Comparison of ENCODE assay signal across 18 cellular contexts in the genomic region with DNA sequence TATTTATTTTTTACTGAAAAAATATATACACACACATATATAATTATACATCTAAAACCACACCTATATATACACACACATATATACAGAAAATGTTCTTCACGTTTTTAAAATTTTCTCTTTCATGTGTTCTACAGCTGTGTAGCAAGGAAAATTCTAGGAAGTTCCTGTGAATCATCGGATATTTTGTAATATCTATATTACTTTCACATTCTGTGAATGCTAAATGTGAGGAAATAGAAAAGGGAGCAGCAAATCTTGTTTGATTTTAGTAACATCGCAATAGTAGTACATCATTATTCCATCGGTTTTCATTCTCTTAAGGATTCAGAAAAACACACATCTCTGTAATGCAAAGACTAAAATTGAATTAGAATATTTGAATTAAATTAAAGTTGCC.
DNase-seq lines count a peak whose midpoint lies in the region; ATAC-seq and TF ChIP-seq lines count a peak whose summit lies in the region.
"Had no signal": no experiment of that assay in that cellular context is flagged by ENCODE, and none has a peak within 500 bp of the region (broad histone marks: within the 10 kb centered on the region; RNA-seq: fewer than 3 reads in every experiment).

No MANE protein-coding gene starts in this region.

- ATAC-seq in IMR-90 (ENCODE audit: low read depth) = 0 out of 2 replicates have a peak, but pooled peaks have one; percentile 24
- ATAC-seq in effector memory CD8-positive, alpha-beta T cell (replicated peaks) = no peak
- ATAC-seq: GM12878, GM23338 had no signal

- WGBS in IMR-90 (ENCODE audit: extremely low coverage in 2 of 2, insufficient read length in 1 of 2), 2 experiments = 100% methylated on average over 1 of the region's 4 CpGs; no CpG with 5 or more reads in 1 of the 2 experiments

- no peak overlapping the region for H2BK15ac ChIP-seq in IMR-90 (ENCODE audit: low read depth, low read length)

- H3K23ac ChIP-seq in IMR-90 (ENCODE audit: low read depth, low read length) = no peak overlapping the region

- H3K27me3 ChIP-seq in IMR-90 (ENCODE audit: control insufficient read depth, insufficient read depth, low read length) (no peaks in the 10 kb centered on the region), vagina (no peaks in the 10 kb centered on the region)

- CTCF ChIA-PET in IMR-90 (lab: Yijun Ruan, JAX) = no interaction called here

- no peak overlapping the region for H4K8ac ChIP-seq in IMR-90 (ENCODE audit: low read depth in 2 of 2, low read length in 2 of 2)

- TF ChIP-seq RAD21 in IMR-90 (IDR thresholded peaks at IDR 0.05; ENCODE audit: low read length) = no peak

- no peak overlapping the region for H2AFZ ChIP-seq in IMR-90 (replicated peaks; ENCODE audit: low read length, poor library complexity)
- H2AFZ ChIP-seq: GM23338 had no signal

- no peak overlapping the region for H3K56ac ChIP-seq in IMR-90 (ENCODE audit: extremely low read depth, insufficient read depth, low read length)

- H3K14ac ChIP-seq in IMR-90 (replicated peaks; ENCODE audit: low read depth, low read length) = no peak overlapping the region

- no peaks in the 10 kb centered on the region for H3K9me3 ChIP-seq in IMR-90 (ENCODE audit: control insufficient read depth, insufficient read depth, low read length)
- H3K9me3 ChIP-seq in vagina = no peaks in the 10 kb centered on the region
- H3K9me3 ChIP-seq: Caco-2 had no signal

- H3K79me1 ChIP-seq in IMR-90 (ENCODE audit: low read depth in 1 of 2, low read length in 2 of 2) = no peaks in the 10 kb centered on the region

- peaks cover 0 to 6% of the 10 kb centered on the region in 2 donors for H3K27me3 Mint-ChIP-seq in effector memory CD8-positive, alpha-beta T cell
- H3K27me3 Mint-ChIP-seq: B cell had no signal

- H3K36me3 ChIP-seq in IMR-90 (ENCODE audit: control insufficient read depth, insufficient read depth, low read length) = no peaks in the 10 kb centered on the region
- no peaks in the 10 kb centered on the region for H3K36me3 ChIP-seq in vagina

- TF ChIP-seq POLR2A in IMR-90 (IDR thresholded peaks at IDR 0.05; ENCODE audit: low read depth, low read length) = no peak
- no peak for TF ChIP-seq POLR2A in vagina (IDR thresholded peaks at IDR 0.05)

- dilution Hi-C loops in IMR-90 (cut with HindIII; ENCODE audit: low sequenced_read_pairs, unreplicated experiment) = no loop called here

- H3K36me3 Mint-ChIP-seq in effector memory CD8-positive, alpha-beta T cell (ENCODE audit: insufficient read depth) = no peaks in the 10 kb centered on the region
- H3K36me3 Mint-ChIP-seq: CD4-positive, CD25-positive, alpha-beta regulatory T cell had no signal

- no peak overlapping the region for H3K4me3 Mint-ChIP-seq in effector memory CD8-positive, alpha-beta T cell
- H3K4me3 Mint-ChIP-seq: B cell; CD4-positive, CD25-positive, alpha-beta regulatory T cell; GM23338 had no signal

- no peak overlapping the region for H2BK5ac ChIP-seq in IMR-90 (ENCODE audit: low read depth, low read length, poor library complexity, severe bottlenecking)

- H2BK120ac ChIP-seq in IMR-90 (ENCODE audit: low read depth, low read length) = no peak overlapping the region

- H4K20me1 ChIP-seq in IMR-90 (ENCODE audit: insufficient read depth, low read length) = no peaks in the 10 kb centered on the region

- no peak overlapping the region for H2BK20ac ChIP-seq in IMR-90 (ENCODE audit: low read depth, low read length)

- H2AK5ac ChIP-seq in IMR-90 (ENCODE audit: low read depth, low read length) = no peak overlapping the region

- BruUV-seq in IMR-90 (replicated peaks; lab: Mats Ljungman, UMichigan) = no TSS peak

- POLR2A ChIA-PET in IMR-90 (lab: Charles Lee; ENCODE audit: unreplicated experiment) = no interaction called here

- no peak overlapping the region for H3K4ac ChIP-seq in IMR-90 (ENCODE audit: low read depth, low read length)

- H3K4me2 ChIP-seq in IMR-90 (ENCODE audit: low read depth, low read length) = no peak overlapping the region

- DNase-seq in EL = peak; percentile 7
- peak; percentile 28 for DNase-seq in IMR-90
- DNase-seq in choroid plexus epithelial cell (ENCODE audit: low read depth) = peak; percentile 22
- DNase-seq in iris pigment epithelial cell (ENCODE audit: low read depth) = peak; percentile 37
- DNase-seq in stimulated activated CD4-positive, alpha-beta T cell treated with anti-CD3 and anti-CD28 coated beads, Interleukin-4, amount 100 ng/mL, for 24 hours = no peak
- DNase-seq in vagina (ENCODE audit: extremely low spot score in 2 of 2) = no peak
- no peak for DNase-seq in effector memory CD8-positive, alpha-beta T cell
- DNase-seq: Caco-2; CD4-positive, CD25-positive, alpha-beta regulatory T cell; KBM-7; NCI-H1048; NCI-H1694; NCI-H226; NCI-H524 treated with DMSO at 0.1 percent for 48 hours; SHP77 had no signal

- no peaks in the 10 kb centered on the region for H3K4me1 ChIP-seq in IMR-90 (ENCODE audit: control insufficient read depth, insufficient read depth, low read length)
- H3K4me1 ChIP-seq in vagina = no peaks in the 10 kb centered on the region
- H3K4me1 ChIP-seq: Caco-2 had no signal

- no peak overlapping the region for H3K18ac ChIP-seq in IMR-90 (ENCODE audit: low read depth, low read length)

- intact Hi-C loops in IMR-90 (cut with micrococcal nuclease) = no loop called here
- intact Hi-C loops in vagina (cut with DNase I) = no loop called here

- no peak overlapping the region for H3K27ac Mint-ChIP-seq in effector memory CD8-positive, alpha-beta T cell
- H3K27ac Mint-ChIP-seq: B cell; CD4-positive, CD25-positive, alpha-beta regulatory T cell had no signal

- H4K5ac ChIP-seq in IMR-90 (ENCODE audit: low read depth, low read length) = no peak overlapping the region

- TF ChIP-seq CTCF in IMR-90 (conservative IDR thresholded peaks at IDR 0.05; ENCODE audit: low read depth, low read length) (no peak), choroid plexus epithelial cell (conservative IDR thresholded peaks at IDR 0.05; ENCODE audit: low read depth, low read length) (no peak), vagina (IDR thresholded peaks at IDR 0.05) (no peak)

- no peak overlapping the region for H3K4me3 ChIP-seq in IMR-90 (ENCODE audit: insufficient read depth, low read depth, low read length)
- H3K4me3 ChIP-seq in choroid plexus epithelial cell (ENCODE audit: low read depth, low read length) = no peak overlapping the region
- no peak overlapping the region for H3K4me3 ChIP-seq in vagina
- H3K4me3 ChIP-seq: GM12878, GM23338 had no signal

- H2AK9ac ChIP-seq in IMR-90 (replicated peaks; ENCODE audit: low read depth, low read length, poor library complexity) = no peak overlapping the region

- in situ Hi-C loops in IMR-90 (cut with MboI; ENCODE audit: low sequenced_read_pairs) = no loop called here

- H4K91ac ChIP-seq in IMR-90 (ENCODE audit: insufficient read depth, low read depth, low read length) = no peak overlapping the region

- H3K9me3 Mint-ChIP-seq in effector memory CD8-positive, alpha-beta T cell = no peaks in the 10 kb centered on the region
- H3K9me3 Mint-ChIP-seq: GM23338 had no signal

- no peaks in the 10 kb centered on the region for H3K4me1 Mint-ChIP-seq in effector memory CD8-positive, alpha-beta T cell (ENCODE audit: low read depth in 2 of 2)
- H3K4me1 Mint-ChIP-seq: B cell; CD4-positive, CD25-positive, alpha-beta regulatory T cell had no signal

- no peaks in the 10 kb centered on the region for H3K9me1 ChIP-seq in IMR-90 (ENCODE audit: insufficient read depth, low read length)

- H3K27ac ChIP-seq in IMR-90 (ENCODE audit: insufficient read depth, low read length) (no peak overlapping the region), vagina (no peak overlapping the region)

- H3K9ac ChIP-seq in IMR-90 (ENCODE audit: low read depth, low read length) = no peak overlapping the region

TF ChIP-seq in IMR-90, 13 proteins besides CTCF, POLR2A, EP300 and RAD21:
- TF ChIP-seq RFX5 (IDR thresholded peaks at IDR 0.05; ENCODE audit: low read depth, low read length) = no peak
- TF ChIP-seq, protein P1, sequence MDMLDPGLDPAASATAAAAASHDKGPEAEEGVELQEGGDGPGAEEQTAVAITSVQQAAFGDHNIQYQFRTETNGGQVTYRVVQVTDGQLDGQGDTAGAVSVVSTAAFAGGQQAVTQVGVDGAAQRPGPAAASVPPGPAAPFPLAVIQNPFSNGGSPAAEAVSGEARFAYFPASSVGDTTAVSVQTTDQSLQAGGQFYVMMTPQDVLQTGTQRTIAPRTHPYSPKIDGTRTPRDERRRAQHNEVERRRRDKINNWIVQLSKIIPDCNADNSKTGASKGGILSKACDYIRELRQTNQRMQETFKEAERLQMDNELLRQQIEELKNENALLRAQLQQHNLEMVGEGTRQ (IDR thresholded peaks at IDR 0.05; ENCODE audit: low read depth, low read length) = no peak
- TF ChIP-seq FOS (IDR thresholded peaks at IDR 0.05; ENCODE audit: low read depth, low read length) = no peak
- TF ChIP-seq MAFK (IDR thresholded peaks at IDR 0.05; ENCODE audit: low read depth, low read length) = no peak
- no peak for TF ChIP-seq NFE2L2 (IDR thresholded peaks at IDR 0.05; ENCODE audit: low read depth, low read length)
- no peak for TF ChIP-seq SMC3 (IDR thresholded peaks at IDR 0.05; ENCODE audit: low read depth, low read length)
- no peak for TF ChIP-seq RCOR1 (IDR thresholded peaks at IDR 0.05; ENCODE audit: insufficient replicate concordance, low read length)
- TF ChIP-seq MAZ (IDR thresholded peaks at IDR 0.05; ENCODE audit: borderline replicate concordance, low read depth, low read length) = no peak
- TF ChIP-seq CEBPB (IDR thresholded peaks at IDR 0.05; ENCODE audit: low read depth, low read length) = no peak
- TF ChIP-seq BHLHE40 (IDR thresholded peaks at IDR 0.05; ENCODE audit: low read depth, low read length) = no peak
- TF ChIP-seq, protein P2, sequence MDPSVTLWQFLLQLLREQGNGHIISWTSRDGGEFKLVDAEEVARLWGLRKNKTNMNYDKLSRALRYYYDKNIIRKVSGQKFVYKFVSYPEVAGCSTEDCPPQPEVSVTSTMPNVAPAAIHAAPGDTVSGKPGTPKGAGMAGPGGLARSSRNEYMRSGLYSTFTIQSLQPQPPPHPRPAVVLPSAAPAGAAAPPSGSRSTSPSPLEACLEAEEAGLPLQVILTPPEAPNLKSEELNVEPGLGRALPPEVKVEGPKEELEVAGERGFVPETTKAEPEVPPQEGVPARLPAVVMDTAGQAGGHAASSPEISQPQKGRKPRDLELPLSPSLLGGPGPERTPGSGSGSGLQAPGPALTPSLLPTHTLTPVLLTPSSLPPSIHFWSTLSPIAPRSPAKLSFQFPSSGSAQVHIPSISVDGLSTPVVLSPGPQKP (IDR thresholded peaks at IDR 0.05; ENCODE audit: borderline replicate concordance, low read depth, low read length) = no peak

Comparison
In these comparisons a context has a peak if more than half of its experiments do, and no peak if none do; other contexts are left out.
1. DNase-seq: peak in EL (single experiment), IMR-90 (single experiment), choroid plexus epithelial cell (single experiment) and iris pigment epithelial cell (single experiment); none in stimulated activated CD4-positive, alpha-beta T cell treated with anti-CD3 and anti-CD28 coated beads, Interleukin-4, amount 100 ng/mL, for 24 hours (single experiment), vagina (0 of 2) and effector memory CD8-positive, alpha-beta T cell (0 of 3).